ENCODE assay signal across 19 cellular contexts in genomic region chr1:204338359-204338758, GRCh38. TPM values are rescaled to one million over a fixed set of nuclear protein-coding genes. Genes with fewer than 3 reads are reported as not detected.
A peak's percentile ranks its signal among the peaks of the same experiment; 100 is the strongest.
DNase-seq lines count a peak whose midpoint lies in the region; ATAC-seq and TF ChIP-seq lines count a peak whose summit lies in the region.
"Had no signal": no experiment of that assay in that cellular context is flagged by ENCODE, and none has a peak within 500 bp of the region (broad histone marks: within the 10 kb centered on the region; RNA-seq: fewer than 3 reads in every experiment).

No MANE protein-coding gene starts in this region.

- peaks cover 58% of the 10 kb centered on the region for H3K4me1 Mint-ChIP-seq in glutamatergic neuron (ENCODE audit: low read depth, unreplicated experiment)
- H3K4me1 Mint-ChIP-seq in nephron: peaks cover 61% of the 10 kb centered on the region
- H3K4me1 Mint-ChIP-seq: IgD-negative memory B cell had no signal

- H3K9me3 Mint-ChIP-seq in glutamatergic neuron (ENCODE audit: unreplicated experiment): peaks cover 4% of the 10 kb centered on the region
- H3K9me3 Mint-ChIP-seq in nephron: no peaks in the 10 kb centered on the region
- H3K9me3 Mint-ChIP-seq: CD8-positive, alpha-beta T cell; IgD-negative memory B cell had no signal

- ATAC-seq in HG03432 (IDR thresholded peaks at IDR 0.05; ENCODE audit: unreplicated experiment): no peak
- ATAC-seq: CD8-positive, alpha-beta T cell; PC-3; SK-N-SH treated with all-trans-retinoic acid at 6 μM for 48 hours had no signal

- H3K27me3 Mint-ChIP-seq in glutamatergic neuron (ENCODE audit: unreplicated experiment) (peaks cover 2% of the 10 kb centered on the region), nephron (ENCODE audit: low read depth) (peaks cover 4% of the 10 kb centered on the region)

- peak; percentile 25 for DNase-seq in LoVo (ENCODE audit: low spot score)
- no peak for DNase-seq in glutamatergic neuron
- no peak for DNase-seq in DMS53 (lab: John Stamatoyannopoulos, UW)
- no peak for DNase-seq in NCI-H446 (lab: John Stamatoyannopoulos, UW)
- DNase-seq in NCI-H187 (lab: John Stamatoyannopoulos, UW): no peak
- DNase-seq: Calu3; CD8-positive, alpha-beta T cell; H7; Kasumi-1; NCI-H1092 treated with DMSO at 0.1 percent for 48 hours; NCI-H2107; NCI-H82; PC-3; RPMI8226; SIG-M5 had no signal

- H3K27ac Mint-ChIP-seq in glutamatergic neuron (ENCODE audit: unreplicated experiment) (peak overlapping the region; percentile 9), nephron (peak overlapping the region in 2 of 3 experiments; percentile 93 to 94)
- H3K27ac Mint-ChIP-seq: CD8-positive, alpha-beta T cell; IgD-negative memory B cell had no signal

- TF ChIP-seq CTCF in glutamatergic neuron (IDR thresholded peaks at IDR 0.05; ENCODE audit: partially characterized antibody, unreplicated experiment) (no peak), nephron (IDR thresholded peaks at IDR 0.05; ENCODE audit: unreplicated experiment in 3 of 3) (no peak)

- H3K36me3 Mint-ChIP-seq in glutamatergic neuron (ENCODE audit: unreplicated experiment) (no peaks in the 10 kb centered on the region), nephron (ENCODE audit: low read depth) (no peaks in the 10 kb centered on the region)
- H3K36me3 Mint-ChIP-seq: CD8-positive, alpha-beta T cell; IgD-negative memory B cell had no signal

- H3K4me3 Mint-ChIP-seq in glutamatergic neuron (ENCODE audit: unreplicated experiment) (peak overlapping the region; percentile 43), nephron (peak overlapping the region in 2 of 3 experiments; percentile 31 to 59)
- H3K4me3 Mint-ChIP-seq: CD8-positive, alpha-beta T cell; IgD-negative memory B cell had no signal

RNA-seq across cellular contexts. Expression of gene PLEKHA6, which starts 21.4 kb away (rescaled TPM):
- 72.7 TPM for total RNA-seq in glutamatergic neuron (ENCODE audit: unreplicated experiment)
